20 cellular contexts compared by ENCODE assay signal in genomic region chr5:102863058-102863457, GRCh38.
"Had no signal": no experiment of that assay in that cellular context is flagged by ENCODE, and none has a peak within 500 bp of the region (broad histone marks: within the 10 kb centered on the region; RNA-seq: fewer than 3 reads in every experiment).

No MANE protein-coding gene starts in this region.

- H3K27me3 ChIP-seq: heart left ventricle had no signal

- H3K4me3 ChIP-seq: lung, skin epidermis had no signal

- H3K27ac ChIP-seq: epithelial cell of prostate had no signal

- ATAC-seq: activated CD4-positive, alpha-beta T cell treated with anti-CD3 and anti-CD28 coated beads for 36 hours; activated CD8-positive, alpha-beta memory T cell treated with anti-CD3 and anti-CD28 coated beads, Interleukin-2, amount 10 ng/mL, durations not matched to agents 7 days and 5 days; activated naive CD8-positive, alpha-beta T cell treated with anti-CD3 and anti-CD28 coated beads, Interleukin-2, amount 50 U/mL, for 24 hours; effector memory CD8-positive, alpha-beta T cell; heart left ventricle; right cardiac atrium had no signal

- H3K9me3 ChIP-seq: heart left ventricle had no signal

- DNase-seq: activated CD4-positive, alpha-beta memory T cell treated with anti-CD3 and anti-CD28 coated beads for 36 hours; activated CD4-positive, alpha-beta T cell treated with anti-CD3 and anti-CD28 coated beads for 36 hours; activated CD8-positive, alpha-beta memory T cell treated with anti-CD3 and anti-CD28 coated beads, Interleukin-2, amount 10 ng/mL, durations not matched to agents 7 days and 5 days; activated naive CD4-positive, alpha-beta T cell treated with anti-CD3 and anti-CD28 coated beads for 36 hours; activated naive CD8-positive, alpha-beta T cell treated with anti-CD3 and anti-CD28 coated beads, Interleukin-2, amount 50 U/mL, for 24 hours; activated T-cell treated with anti-CD3 and anti-CD28 coated beads, Interleukin-2, amount 50 U/mL, for 1 hour; aorta; dermis blood vessel endothelial cell; effector memory CD8-positive, alpha-beta T cell; heart left ventricle; naive B cell; posterior cingulate gyrus; right cardiac atrium; stimulated activated CD4-positive, alpha-beta T cell treated with anti-CD3 and anti-CD28 coated beads, Interleukin-4, amount 100 ng/mL, for 24 hours; stimulated activated naive CD4-positive, alpha-beta T cell; trophoblast cell had no signal

- H3K36me3 ChIP-seq: heart left ventricle had no signal

- FAIRE-seq: bronchial epithelial cell had no signal
